28 cellular contexts compared by ENCODE assay signal in the genomic region with DNA sequence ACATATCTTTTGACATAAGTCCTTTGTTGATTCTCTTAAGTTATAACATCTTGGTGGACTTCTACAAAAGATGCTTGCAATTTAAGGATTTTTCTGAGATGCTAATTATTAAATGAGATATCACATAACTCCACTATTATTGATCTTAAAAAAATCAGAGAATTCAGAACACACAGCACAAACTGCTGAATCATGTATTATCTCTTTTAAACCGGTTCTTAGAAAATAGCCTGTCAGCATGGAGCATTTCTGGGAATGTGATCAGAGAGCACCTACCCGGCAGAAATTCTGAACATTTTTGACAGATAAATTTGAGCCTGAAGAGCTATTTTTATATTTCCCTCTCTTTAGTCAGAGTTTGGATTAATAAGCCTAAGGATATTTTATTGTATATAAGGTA. TPM values are rescaled to one million over a fixed set of nuclear protein-coding genes. Genes with fewer than 3 reads are reported as not detected.
"Had no signal": no experiment of that assay in that cellular context is flagged by ENCODE, and none has a peak within 500 bp of the region (broad histone marks: within the 10 kb centered on the region; RNA-seq: fewer than 3 reads in every experiment).

No MANE protein-coding gene starts in this region.

- ATAC-seq: activated CD8-positive, alpha-beta T cell treated with anti-CD3 and anti-CD28 coated beads for 36 hours; activated naive CD4-positive, alpha-beta T cell treated with anti-CD3 and anti-CD28 coated beads, Interleukin-2, amount 50 U/mL, for 72 hours; activated T-cell treated with anti-CD3 and anti-CD28 coated beads, Interleukin-2, amount 50 U/mL, for 72 hours; body of pancreas; Right ventricle myocardium inferior had no signal

- H3K36me3 ChIP-seq: adrenal gland, breast epithelium had no signal

- DNase-seq: activated CD4-positive, alpha-beta T cell treated with anti-CD3 and anti-CD28 coated beads, Interleukin-2, amount 10 ng/mL, durations not matched to agents 24 days and 14 days; activated CD4-positive, alpha-beta T cell treated with anti-CD3 and anti-CD28 coated beads, Interleukin-2, amount 50 U/mL, for 4 hours; activated CD8-positive, alpha-beta T cell treated with anti-CD3 and anti-CD28 coated beads for 36 hours; activated gamma-delta T cell treated with Interleukin-2 at 50 U/mL for 16 hours; activated naive CD4-positive, alpha-beta T cell treated with anti-CD3 and anti-CD28 coated beads for 36 hours; activated T-cell treated with anti-CD3 and anti-CD28 coated beads, Interleukin-2, amount 50 U/mL, for 1 hour; activated T-cell treated with anti-CD3 and anti-CD28 coated beads, Interleukin-2, amount 50 U/mL, for 72 hours; adrenal gland; body of pancreas; Karpas-422; NCI-H1092; NCI-H1436 treated with DMSO at 0.1 percent for 48 hours; NCI-H1694 treated with DMSO at 0.1 percent for 48 hours; NCI-H2029; NCI-H345; NCI-H524 treated with DMSO at 0.1 percent for 48 hours; NK-92 treated with Interleukin-12 subunit alpha and Interleukin-12 subunit beta, amount 100 ng/mL, for 24 hours; PC-9; SIG-M5 had no signal

- FAIRE-seq: astrocyte had no signal

- H3K27me3 ChIP-seq: adrenal gland, body of pancreas, breast epithelium had no signal

- H2AFZ ChIP-seq: PC-9 had no signal

- H3K4me2 ChIP-seq: PC-9 had no signal

- H3K36me3 Mint-ChIP-seq: activated naive CD4-positive, alpha-beta T cell treated with anti-CD3 and anti-CD28 coated beads, Interleukin-2, amount 50 U/mL, for 72 hours had no signal

- H3K27ac ChIP-seq: adrenal gland, body of pancreas, breast epithelium, PC-9, RWPE1 had no signal

- H3K4me3 ChIP-seq: adrenal gland, body of pancreas, breast epithelium, PC-9 had no signal

- H3K4me1 ChIP-seq: adrenal gland, body of pancreas, breast epithelium had no signal

- H3K9me3 ChIP-seq: adrenal gland, body of pancreas, breast epithelium had no signal

- H3K27ac Mint-ChIP-seq: activated CD4-positive, alpha-beta T cell treated with anti-CD3 and anti-CD28 coated beads, Interleukin-2, amount 10 ng/mL, durations not matched to agents 24 days and 14 days; activated CD8-positive, alpha-beta T cell treated with anti-CD3 and anti-CD28 coated beads for 36 hours; activated naive CD4-positive, alpha-beta T cell treated with anti-CD3 and anti-CD28 coated beads for 36 hours; activated naive CD4-positive, alpha-beta T cell treated with anti-CD3 and anti-CD28 coated beads, Interleukin-2, amount 50 U/mL, for 72 hours; activated T-cell treated with anti-CD3 and anti-CD28 coated beads, Interleukin-2, amount 50 U/mL, for 72 hours; activated T-helper 2 cell treated with anti-CD3 and anti-CD28 coated beads, Interferon-gamma antibody, Interleukin-2, Interleukin-4, amounts not matched to agents 10 μg/mL and 5 μg/mL and 100 μg/mL, durations not matched to agents 14 hours and 24 hours and 36 hours; T-helper 1 cell treated with Interleukin-12 subunit alpha and Interleukin-12 subunit beta and Interleukin-4 antibody, amounts not matched to agents 30 μg/mL and 1 μg/mL, for 36 hours; T-helper 2 cell treated with Interferon-gamma antibody and Interleukin-4, amounts not matched to agents 5 μg/mL and 100 μg/mL, for 36 hours had no signal

- H3K9me3 Mint-ChIP-seq: activated CD4-positive, alpha-beta T cell treated with anti-CD3 and anti-CD28 coated beads, Interleukin-2, amount 10 ng/mL, durations not matched to agents 24 days and 14 days; activated CD8-positive, alpha-beta T cell treated with anti-CD3 and anti-CD28 coated beads for 36 hours; activated T-helper 2 cell treated with anti-CD3 and anti-CD28 coated beads, Interferon-gamma antibody, Interleukin-2, Interleukin-4, amounts not matched to agents 10 μg/mL and 5 μg/mL and 100 μg/mL, durations not matched to agents 14 hours and 24 hours and 36 hours; T-helper 1 cell treated with Interleukin-12 subunit alpha and Interleukin-12 subunit beta and Interleukin-4 antibody, amounts not matched to agents 30 μg/mL and 1 μg/mL, for 36 hours; T-helper 2 cell treated with Interferon-gamma antibody and Interleukin-4, amounts not matched to agents 5 μg/mL and 100 μg/mL, for 36 hours had no signal

- H3K4me1 Mint-ChIP-seq: activated CD4-positive, alpha-beta T cell treated with anti-CD3 and anti-CD28 coated beads, Interleukin-2, amount 10 ng/mL, durations not matched to agents 24 days and 14 days had no signal

- H3K4me3 Mint-ChIP-seq: activated CD4-positive, alpha-beta T cell treated with anti-CD3 and anti-CD28 coated beads, Interleukin-2, amount 10 ng/mL, durations not matched to agents 24 days and 14 days; activated CD8-positive, alpha-beta T cell treated with anti-CD3 and anti-CD28 coated beads for 36 hours; activated naive CD4-positive, alpha-beta T cell treated with anti-CD3 and anti-CD28 coated beads for 36 hours; activated T-cell treated with anti-CD3 and anti-CD28 coated beads, Interleukin-2, amount 50 U/mL, for 72 hours; T-helper 1 cell treated with Interleukin-12 subunit alpha and Interleukin-12 subunit beta and Interleukin-4 antibody, amounts not matched to agents 30 μg/mL and 1 μg/mL, for 36 hours; T-helper 2 cell treated with Interferon-gamma antibody and Interleukin-4, amounts not matched to agents 5 μg/mL and 100 μg/mL, for 36 hours had no signal

- H3K27me3 Mint-ChIP-seq: activated CD4-positive, alpha-beta T cell treated with anti-CD3 and anti-CD28 coated beads, Interleukin-2, amount 10 ng/mL, durations not matched to agents 24 days and 14 days; activated CD8-positive, alpha-beta T cell treated with anti-CD3 and anti-CD28 coated beads for 36 hours had no signal

RNA-seq across cellular contexts. Expression of gene PCLO, which starts 50.2 kb away (rescaled TPM):
- total RNA-seq: activated CD4-positive, alpha-beta T cell treated with anti-CD3 and anti-CD28 coated beads, Interleukin-2, amount 10 ng/mL, durations not matched to agents 24 days and 14 days; activated CD8-positive, alpha-beta memory T cell treated with anti-CD3 and anti-CD28 coated beads for 36 hours; activated CD8-positive, alpha-beta T cell treated with anti-CD3 and anti-CD28 coated beads for 36 hours; activated naive CD4-positive, alpha-beta T cell treated with anti-CD3 and anti-CD28 coated beads for 36 hours; activated T-helper 2 cell treated with anti-CD3 and anti-CD28 coated beads, Interferon-gamma antibody, Interleukin-2, Interleukin-4, amounts not matched to agents 10 μg/mL and 5 μg/mL and 100 μg/mL, durations not matched to agents 14 hours and 24 hours and 36 hours had no signal
